38 cellular contexts compared by ENCODE assay signal in the genomic region with DNA sequence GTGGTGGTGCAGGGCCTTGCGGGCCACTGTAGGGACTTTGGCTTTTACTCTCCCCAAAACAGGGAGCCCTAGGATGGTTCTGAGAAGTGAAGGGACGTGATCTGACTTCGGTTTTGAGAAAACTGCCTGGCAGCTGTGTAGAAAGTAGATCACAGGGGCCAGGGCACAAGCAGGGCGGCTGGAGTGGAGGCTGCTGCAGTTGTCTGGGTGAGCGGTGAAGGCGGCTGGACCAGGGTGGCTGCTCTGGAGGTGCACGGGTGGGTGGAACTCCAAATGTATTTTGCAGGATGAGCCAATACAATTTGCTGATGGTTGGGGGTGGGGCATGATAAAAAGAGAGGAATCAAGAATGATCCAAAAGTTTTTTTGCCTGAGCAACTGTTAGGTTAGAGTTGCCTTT. TPM values are rescaled to one million over a fixed set of nuclear protein-coding genes. Genes with fewer than 3 reads are reported as not detected.
"Had no signal": no experiment of that assay in that cellular context is flagged by ENCODE, and none has a peak within 500 bp of the region (broad histone marks: within the 10 kb centered on the region; RNA-seq: fewer than 3 reads in every experiment).

No MANE protein-coding gene starts in this region.

- H3K4me1 ChIP-seq: adrenal gland, body of pancreas, breast epithelium had no signal

- H3K36me3 Mint-ChIP-seq: activated CD4-positive, alpha-beta memory T cell treated with anti-CD3 and anti-CD28 coated beads for 36 hours; activated naive CD4-positive, alpha-beta T cell treated with anti-CD3 and anti-CD28 coated beads, Interleukin-2, amount 50 U/mL, for 72 hours; activated naive CD8-positive, alpha-beta T cell treated with anti-CD3 and anti-CD28 coated beads for 36 hours had no signal

- H3K4me3 ChIP-seq: adrenal gland, body of pancreas, breast epithelium had no signal

- H3K27ac ChIP-seq: adrenal gland, body of pancreas, brain microvascular endothelial cell, breast epithelium, VCaP had no signal

- H3K9me3 ChIP-seq: adrenal gland, body of pancreas, breast epithelium had no signal

- DNase-seq: activated B cell treated with CpG ODN at 0.5 μM for 24 hours; activated CD4-positive, alpha-beta memory T cell treated with anti-CD3 and anti-CD28 coated beads for 36 hours; activated CD4-positive, alpha-beta T cell treated with anti-CD3 and anti-CD28 coated beads for 4 hours; activated CD4-positive, alpha-beta T cell treated with anti-CD3 and anti-CD28 coated beads, Interleukin-2, amount 10 ng/mL, durations not matched to agents 24 days and 14 days; activated CD4-positive, alpha-beta T cell treated with anti-CD3 and anti-CD28 coated beads, Interleukin-2, amount 50 U/mL, for 1 hour; activated CD4-positive, alpha-beta T cell treated with anti-CD3 and anti-CD28 coated beads, Interleukin-2, amount 50 U/mL, for 4 hours; activated CD4-positive, CD25-positive, alpha-beta regulatory T cell treated with anti-CD3 and anti-CD28 coated beads, Interleukin-2, amount 50 U/mL, for 72 hours; activated CD8-positive, alpha-beta memory T cell treated with anti-CD3 and anti-CD28 coated beads, Interleukin-2, amount 50 U/mL, for 4 hours; activated CD8-positive, alpha-beta T cell treated with anti-CD3 and anti-CD28 coated beads for 36 hours; activated effector memory CD4-positive, alpha-beta T cell treated with anti-CD3 and anti-CD28 coated beads, Interleukin-2, amount 50 U/mL, for 16 hours; activated gamma-delta T cell treated with Interleukin-2 at 50 U/mL for 16 hours; activated naive CD4-positive, alpha-beta T cell; activated naive CD4-positive, alpha-beta T cell treated with anti-CD3 and anti-CD28 coated beads for 36 hours; activated naive CD4-positive, alpha-beta T cell treated with anti-CD3 and anti-CD28 coated beads, Interleukin-2, amount 50 U/mL, for 16 hours; activated naive CD8-positive, alpha-beta T cell treated with anti-CD3 and anti-CD28 coated beads for 36 hours; activated T-cell treated with anti-CD3 and anti-CD28 coated beads for 4 hours; activated T-cell treated with anti-CD3 and anti-CD28 coated beads, Interleukin-2, amount 50 U/mL, for 1 hour; activated T-cell treated with anti-CD3 and anti-CD28 coated beads, Interleukin-2, amount 50 U/mL, for 4 hours; activated T-cell treated with anti-CD3 and anti-CD28 coated beads, Interleukin-2, amount 50 U/mL, for 72 hours; adrenal gland; amniotic stem cell; body of pancreas; brain microvascular endothelial cell; central memory CD4-positive, alpha-beta T cell; SW 1271; T-helper 1 cell; T-helper 2 cell; T-helper 9 cell had no signal

- H3K27ac Mint-ChIP-seq: activated B cell treated with CpG ODN at 0.5 μM for 24 hours; activated CD4-positive, alpha-beta memory T cell treated with anti-CD3 and anti-CD28 coated beads for 36 hours; activated CD4-positive, alpha-beta T cell treated with anti-CD3 and anti-CD28 coated beads, Interleukin-2, amount 10 ng/mL, durations not matched to agents 24 days and 14 days; activated CD8-positive, alpha-beta T cell treated with anti-CD3 and anti-CD28 coated beads for 36 hours; activated naive CD4-positive, alpha-beta T cell treated with anti-CD3 and anti-CD28 coated beads for 36 hours; activated naive CD4-positive, alpha-beta T cell treated with anti-CD3 and anti-CD28 coated beads, Interleukin-2, amount 50 U/mL, for 72 hours; activated naive CD8-positive, alpha-beta T cell treated with anti-CD3 and anti-CD28 coated beads for 36 hours; activated T-cell treated with anti-CD3 and anti-CD28 coated beads, Interleukin-2, amount 50 U/mL, for 72 hours; activated T-helper 1 cell treated with anti-CD3 and anti-CD28 coated beads, Interleukin-12 subunit alpha, Interleukin-12 subunit beta, Interleukin-2, Interleukin-4 antibody, amounts not matched to agents 30 ng/mL and 10 ng/mL and 1 ng/mL, durations not matched to agents 14 hours and 24 hours and 36 hours; activated T-helper 17 cell treated with anti-CD3 and anti-CD28 coated beads, Interleukin-2, amount 50 U/mL, for 72 hours; T-helper 1 cell treated with Interleukin-12 subunit alpha and Interleukin-12 subunit beta and Interleukin-4 antibody, amounts not matched to agents 30 μg/mL and 1 μg/mL, for 36 hours; T-helper 2 cell treated with Interferon-gamma antibody and Interleukin-4, amounts not matched to agents 5 μg/mL and 100 μg/mL, for 36 hours had no signal

- H3K9me3 Mint-ChIP-seq: activated B cell treated with CpG ODN at 0.5 μM for 24 hours; activated CD4-positive, alpha-beta T cell treated with anti-CD3 and anti-CD28 coated beads, Interleukin-2, amount 10 ng/mL, durations not matched to agents 24 days and 14 days; activated CD8-positive, alpha-beta T cell treated with anti-CD3 and anti-CD28 coated beads for 36 hours; activated naive CD4-positive, alpha-beta T cell treated with anti-CD3 and anti-CD28 coated beads for 36 hours; activated naive CD8-positive, alpha-beta T cell treated with anti-CD3 and anti-CD28 coated beads for 36 hours; activated T-cell treated with anti-CD3 and anti-CD28 coated beads, Interleukin-2, amount 50 U/mL, for 4 hours; activated T-cell treated with anti-CD3 and anti-CD28 coated beads, Interleukin-2, amount 50 U/mL, for 72 hours; activated T-helper 1 cell treated with anti-CD3 and anti-CD28 coated beads, Interleukin-12 subunit alpha, Interleukin-12 subunit beta, Interleukin-2, Interleukin-4 antibody, amounts not matched to agents 30 ng/mL and 10 ng/mL and 1 ng/mL, durations not matched to agents 14 hours and 24 hours and 36 hours; activated T-helper 17 cell treated with anti-CD3 and anti-CD28 coated beads, Interleukin-2, amount 50 U/mL, for 72 hours; T-helper 1 cell treated with Interleukin-12 subunit alpha and Interleukin-12 subunit beta and Interleukin-4 antibody, amounts not matched to agents 30 μg/mL and 1 μg/mL, for 36 hours; T-helper 2 cell treated with Interferon-gamma antibody and Interleukin-4, amounts not matched to agents 5 μg/mL and 100 μg/mL, for 36 hours had no signal

- H3K4me3 Mint-ChIP-seq: activated B cell treated with CpG ODN at 0.5 μM for 24 hours; activated CD4-positive, alpha-beta memory T cell treated with anti-CD3 and anti-CD28 coated beads for 36 hours; activated CD4-positive, alpha-beta T cell treated with anti-CD3 and anti-CD28 coated beads, Interleukin-2, amount 10 ng/mL, durations not matched to agents 24 days and 14 days; activated CD8-positive, alpha-beta T cell treated with anti-CD3 and anti-CD28 coated beads for 36 hours; activated naive CD4-positive, alpha-beta T cell treated with anti-CD3 and anti-CD28 coated beads for 36 hours; activated naive CD8-positive, alpha-beta T cell treated with anti-CD3 and anti-CD28 coated beads for 36 hours; activated T-cell treated with anti-CD3 and anti-CD28 coated beads, Interleukin-2, amount 50 U/mL, for 4 hours; activated T-cell treated with anti-CD3 and anti-CD28 coated beads, Interleukin-2, amount 50 U/mL, for 72 hours; activated T-helper 1 cell treated with anti-CD3 and anti-CD28 coated beads, Interleukin-12 subunit alpha, Interleukin-12 subunit beta, Interleukin-2, Interleukin-4 antibody, amounts not matched to agents 30 ng/mL and 10 ng/mL and 1 ng/mL, durations not matched to agents 14 hours and 24 hours and 36 hours; activated T-helper 17 cell treated with anti-CD3 and anti-CD28 coated beads, Interleukin-2, amount 50 U/mL, for 72 hours; T-helper 1 cell treated with Interleukin-12 subunit alpha and Interleukin-12 subunit beta and Interleukin-4 antibody, amounts not matched to agents 30 μg/mL and 1 μg/mL, for 36 hours; T-helper 2 cell treated with Interferon-gamma antibody and Interleukin-4, amounts not matched to agents 5 μg/mL and 100 μg/mL, for 36 hours had no signal

- H3K4me1 Mint-ChIP-seq: activated B cell treated with CpG ODN at 0.5 μM for 24 hours; activated naive CD8-positive, alpha-beta T cell treated with anti-CD3 and anti-CD28 coated beads for 36 hours; activated T-helper 17 cell treated with anti-CD3 and anti-CD28 coated beads, Interleukin-2, amount 50 U/mL, for 72 hours had no signal

- ATAC-seq: activated CD8-positive, alpha-beta T cell treated with anti-CD3 and anti-CD28 coated beads for 36 hours; activated naive CD4-positive, alpha-beta T cell treated with anti-CD3 and anti-CD28 coated beads, Interleukin-2, amount 50 U/mL, for 72 hours; activated T-cell treated with anti-CD3 and anti-CD28 coated beads, Interleukin-2, amount 50 U/mL, for 4 hours; activated T-cell treated with anti-CD3 and anti-CD28 coated beads, Interleukin-2, amount 50 U/mL, for 72 hours; activated T-helper 17 cell treated with anti-CD3 and anti-CD28 coated beads, Interleukin-2, amount 50 U/mL, for 72 hours; body of pancreas had no signal

- H3K27me3 ChIP-seq: body of pancreas, breast epithelium had no signal

- H3K36me3 ChIP-seq: adrenal gland, brain microvascular endothelial cell, breast epithelium had no signal

RNA-seq across cellular contexts. Expression of a gene that starts 29.8 kb away (rescaled TPM):
- total RNA-seq: activated B cell treated with CpG ODN at 0.5 μM for 24 hours; activated CD4-positive, alpha-beta memory T cell treated with anti-CD3 and anti-CD28 coated beads for 36 hours; activated CD4-positive, alpha-beta T cell treated with anti-CD3 and anti-CD28 coated beads, Interleukin-2, amount 10 ng/mL, durations not matched to agents 24 days and 14 days; activated CD8-positive, alpha-beta memory T cell treated with anti-CD3 and anti-CD28 coated beads for 36 hours; activated CD8-positive, alpha-beta T cell treated with anti-CD3 and anti-CD28 coated beads for 36 hours; activated naive CD4-positive, alpha-beta T cell treated with anti-CD3 and anti-CD28 coated beads for 36 hours; activated naive CD4-positive, alpha-beta T cell treated with anti-CD3 and anti-CD28 coated beads, Interleukin-2, amount 50 U/mL, for 72 hours; activated naive CD8-positive, alpha-beta T cell treated with anti-CD3 and anti-CD28 coated beads for 36 hours; activated T-cell treated with anti-CD3 and anti-CD28 coated beads, Interleukin-2, amount 50 U/mL, for 4 hours; activated T-cell treated with anti-CD3 and anti-CD28 coated beads, Interleukin-2, amount 50 U/mL, for 72 hours; activated T-helper 1 cell treated with anti-CD3 and anti-CD28 coated beads, Interleukin-12 subunit alpha, Interleukin-12 subunit beta, Interleukin-2, Interleukin-4 antibody, amounts not matched to agents 30 ng/mL and 10 ng/mL and 1 ng/mL, durations not matched to agents 14 hours and 24 hours and 36 hours; activated T-helper 17 cell treated with anti-CD3 and anti-CD28 coated beads, Interleukin-2, amount 50 U/mL, for 72 hours; adrenal gland; aorta; body of pancreas; breast epithelium; cardiac septum had no signal
- polyA plus RNA-seq: aorta had no signal
